In the genomic region with DNA sequence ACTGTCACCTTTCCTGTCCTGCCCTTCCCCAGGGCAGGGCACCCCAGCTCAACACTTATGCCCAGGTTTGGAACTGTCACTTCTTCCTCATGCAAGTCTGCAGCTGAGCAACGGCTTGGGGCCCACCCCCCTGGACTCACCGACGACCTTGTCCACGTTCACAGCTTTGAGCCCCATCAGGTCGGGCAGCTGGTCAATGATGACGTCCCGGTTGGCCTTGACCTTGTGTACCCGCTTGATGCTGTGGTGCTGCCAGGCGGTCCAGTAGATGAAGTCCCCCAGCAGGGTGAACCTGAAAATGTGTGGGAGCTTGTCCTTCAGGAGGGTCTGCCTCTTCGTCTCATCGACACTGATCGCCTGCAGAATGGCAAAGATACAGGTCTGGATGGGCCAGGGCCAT, we compare ENCODE assay signal across 22 cellular contexts.
DNase-seq lines count a peak whose midpoint lies in the region; ATAC-seq and TF ChIP-seq lines count a peak whose summit lies in the region.
"Had no signal": no experiment of that assay in that cellular context is flagged by ENCODE, and none has a peak within 500 bp of the region (broad histone marks: within the 10 kb centered on the region; RNA-seq: fewer than 3 reads in every experiment).

No MANE protein-coding gene starts in this region.

- no peak overlapping the region for H3K27ac Mint-ChIP-seq in activated naive CD8-positive, alpha-beta T cell treated with anti-CD3 and anti-CD28 coated beads, Interleukin-2, amount 10 ng/mL, durations not matched to agents 7 days and 5 days
- H3K27ac Mint-ChIP-seq in activated naive CD8-positive, alpha-beta T cell treated with anti-CD3 and anti-CD28 coated beads for 36 hours, result no peak overlapping the region
- H3K27ac Mint-ChIP-seq in chondrocyte (ENCODE audit: unreplicated experiment), result no peak overlapping the region
- H3K27ac Mint-ChIP-seq in neural crest cell (ENCODE audit: unreplicated experiment), result peak overlapping the region; percentile 43

- H3K9me3 ChIP-seq in upper lobe of left lung, result no peaks in the 10 kb centered on the region
- H3K9me3 ChIP-seq: A549, BE2C, SJCRH30 had no signal

- no peaks in the 10 kb centered on the region for H3K4me1 ChIP-seq in upper lobe of left lung
- H3K4me1 ChIP-seq: A549, BE2C, SJCRH30 had no signal

- TF ChIP-seq POLR2A in upper lobe of left lung (IDR thresholded peaks at IDR 0.05), result no peak

- no peak for TF ChIP-seq EP300 in upper lobe of left lung (IDR thresholded peaks at IDR 0.05)

- H3K27me3 Mint-ChIP-seq in activated naive CD8-positive, alpha-beta T cell treated with anti-CD3 and anti-CD28 coated beads, Interleukin-2, amount 10 ng/mL, durations not matched to agents 7 days and 5 days, result no peaks in the 10 kb centered on the region
- H3K27me3 Mint-ChIP-seq in activated naive CD8-positive, alpha-beta T cell treated with anti-CD3 and anti-CD28 coated beads for 36 hours, result no peaks in the 10 kb centered on the region
- H3K27me3 Mint-ChIP-seq in chondrocyte (ENCODE audit: low read depth) (no peaks in the 10 kb centered on the region), neural crest cell (ENCODE audit: low read depth) (no peaks in the 10 kb centered on the region)
- H3K27me3 Mint-ChIP-seq: CD4-positive, CD25-positive, alpha-beta regulatory T cell had no signal

- H3K4me3 Mint-ChIP-seq in activated naive CD8-positive, alpha-beta T cell treated with anti-CD3 and anti-CD28 coated beads, Interleukin-2, amount 10 ng/mL, durations not matched to agents 7 days and 5 days, result no peak overlapping the region
- no peak overlapping the region for H3K4me3 Mint-ChIP-seq in activated naive CD8-positive, alpha-beta T cell treated with anti-CD3 and anti-CD28 coated beads for 36 hours
- H3K4me3 Mint-ChIP-seq in chondrocyte (ENCODE audit: unreplicated experiment) (no peak overlapping the region), neural crest cell (no peak overlapping the region)
- H3K4me3 Mint-ChIP-seq: CD4-positive, CD25-positive, alpha-beta regulatory T cell had no signal

- peak; percentile 13 for DNase-seq in activated naive CD8-positive, alpha-beta T cell treated with anti-CD3 and anti-CD28 coated beads, Interleukin-2, amount 10 ng/mL, durations not matched to agents 7 days and 5 days
- no peak for DNase-seq in activated naive CD8-positive, alpha-beta T cell treated with anti-CD3 and anti-CD28 coated beads for 36 hours
- DNase-seq in chondrocyte (ENCODE audit: low spot score) (peak; percentile 77), neural crest cell (ENCODE audit: low read depth, low spot score) (no peak), upper lobe of left lung (peak; percentile 13 to 28), C1 segment of cervical spinal cord (lab: John Stamatoyannopoulos, UW) (no peak), DMS114 treated with DMSO at 0.1 percent for 48 hours (lab: John Stamatoyannopoulos, UW; ENCODE audit: unreplicated experiment) (no peak)
- DNase-seq: BE2C; CD4-positive, CD25-positive, alpha-beta regulatory T cell; COR-L47; DMS79 treated with DMSO at 0.1 percent for 48 hours; Kasumi-1; NCI-H1417; NCI-H187; NCI-H2107; NCI-H510A; NCI-H748 treated with DMSO at 0.1 percent for 48 hours; PC-9; SJCRH30 had no signal

- WGBS in upper lobe of left lung, 2 donors, result 86 to 88% methylated on average over 12 of the region's 12 CpGs

- no peaks in the 10 kb centered on the region for H3K4me1 Mint-ChIP-seq in activated naive CD8-positive, alpha-beta T cell treated with anti-CD3 and anti-CD28 coated beads, Interleukin-2, amount 10 ng/mL, durations not matched to agents 7 days and 5 days
- H3K4me1 Mint-ChIP-seq in activated naive CD8-positive, alpha-beta T cell treated with anti-CD3 and anti-CD28 coated beads for 36 hours, result no peaks in the 10 kb centered on the region
- H3K4me1 Mint-ChIP-seq in chondrocyte (ENCODE audit: low read depth) (peaks cover 2% of the 10 kb centered on the region), neural crest cell (no peaks in the 10 kb centered on the region)

- no peak overlapping the region for H3K4me3 ChIP-seq in upper lobe of left lung
- H3K4me3 ChIP-seq: A549, PC-9, SJCRH30 had no signal

- POLR2A ChIA-PET in activated naive CD8-positive, alpha-beta T cell treated with anti-CD3 and anti-CD28 coated beads, Interleukin-2, amount 10 ng/mL, durations not matched to agents 7 days and 5 days (lab: Charles Lee), result no interaction called here

- no peaks in the 10 kb centered on the region for H3K9me3 Mint-ChIP-seq in activated naive CD8-positive, alpha-beta T cell treated with anti-CD3 and anti-CD28 coated beads, Interleukin-2, amount 10 ng/mL, durations not matched to agents 7 days and 5 days
- H3K9me3 Mint-ChIP-seq in activated naive CD8-positive, alpha-beta T cell treated with anti-CD3 and anti-CD28 coated beads for 36 hours, result no peaks in the 10 kb centered on the region
- no peaks in the 10 kb centered on the region for H3K9me3 Mint-ChIP-seq in chondrocyte (ENCODE audit: low read depth)
- no peaks in the 10 kb centered on the region for H3K9me3 Mint-ChIP-seq in neural crest cell
- H3K9me3 Mint-ChIP-seq: CD4-positive, CD25-positive, alpha-beta regulatory T cell had no signal

- peaks cover 11% of the 10 kb centered on the region for H3K36me3 Mint-ChIP-seq in activated naive CD8-positive, alpha-beta T cell treated with anti-CD3 and anti-CD28 coated beads, Interleukin-2, amount 10 ng/mL, durations not matched to agents 7 days and 5 days
- peaks cover 27% of the 10 kb centered on the region for H3K36me3 Mint-ChIP-seq in activated naive CD8-positive, alpha-beta T cell treated with anti-CD3 and anti-CD28 coated beads for 36 hours
- H3K36me3 Mint-ChIP-seq in chondrocyte (ENCODE audit: low read depth), result peaks cover 20% of the 10 kb centered on the region
- H3K36me3 Mint-ChIP-seq in neural crest cell (ENCODE audit: low read depth), result peaks cover 2% of the 10 kb centered on the region

- ATAC-seq in activated naive CD8-positive, alpha-beta T cell treated with anti-CD3 and anti-CD28 coated beads, Interleukin-2, amount 10 ng/mL, durations not matched to agents 7 days and 5 days (ENCODE audit: low read depth), result no peak
- ATAC-seq in upper lobe of left lung (ENCODE audit: low FRiP score in 2 of 2), result no peak
- ATAC-seq in GM21723 (IDR thresholded peaks at IDR 0.05; ENCODE audit: unreplicated experiment), result no peak
- ATAC-seq: A549 had no signal

- H3K27ac ChIP-seq in upper lobe of left lung, result no peak overlapping the region
- H3K27ac ChIP-seq: A549, PC-9, RWPE1, SJCRH30 had no signal

- peaks cover 4 to 85% (median 45%) of the 10 kb centered on the region in 4 donors for H3K36me3 ChIP-seq in upper lobe of left lung

- H3K27me3 ChIP-seq in upper lobe of left lung, result no peaks in the 10 kb centered on the region
- H3K27me3 ChIP-seq: BE2C, SJCRH30 had no signal

- TF ChIP-seq CTCF in chondrocyte (IDR thresholded peaks at IDR 0.05) (no peak), neural crest cell (conservative IDR thresholded peaks at IDR 0.05) (no peak), upper lobe of left lung (IDR thresholded peaks at IDR 0.05) (no peak)

Comparison
In these comparisons a context has a peak if more than half of its experiments do, and no peak if none do; other contexts are left out.
1. DNase-seq: peak in activated naive CD8-positive, alpha-beta T cell treated with anti-CD3 and anti-CD28 coated beads, Interleukin-2, amount 10 ng/mL, durations not matched to agents 7 days and 5 days (single experiment), chondrocyte (single experiment) and upper lobe of left lung (2 of 2); none in activated naive CD8-positive, alpha-beta T cell treated with anti-CD3 and anti-CD28 coated beads for 36 hours (single experiment), neural crest cell (single experiment), C1 segment of cervical spinal cord (0 of 14) and DMS114 treated with DMSO at 0.1 percent for 48 hours (single experiment).